In the genomic region with DNA sequence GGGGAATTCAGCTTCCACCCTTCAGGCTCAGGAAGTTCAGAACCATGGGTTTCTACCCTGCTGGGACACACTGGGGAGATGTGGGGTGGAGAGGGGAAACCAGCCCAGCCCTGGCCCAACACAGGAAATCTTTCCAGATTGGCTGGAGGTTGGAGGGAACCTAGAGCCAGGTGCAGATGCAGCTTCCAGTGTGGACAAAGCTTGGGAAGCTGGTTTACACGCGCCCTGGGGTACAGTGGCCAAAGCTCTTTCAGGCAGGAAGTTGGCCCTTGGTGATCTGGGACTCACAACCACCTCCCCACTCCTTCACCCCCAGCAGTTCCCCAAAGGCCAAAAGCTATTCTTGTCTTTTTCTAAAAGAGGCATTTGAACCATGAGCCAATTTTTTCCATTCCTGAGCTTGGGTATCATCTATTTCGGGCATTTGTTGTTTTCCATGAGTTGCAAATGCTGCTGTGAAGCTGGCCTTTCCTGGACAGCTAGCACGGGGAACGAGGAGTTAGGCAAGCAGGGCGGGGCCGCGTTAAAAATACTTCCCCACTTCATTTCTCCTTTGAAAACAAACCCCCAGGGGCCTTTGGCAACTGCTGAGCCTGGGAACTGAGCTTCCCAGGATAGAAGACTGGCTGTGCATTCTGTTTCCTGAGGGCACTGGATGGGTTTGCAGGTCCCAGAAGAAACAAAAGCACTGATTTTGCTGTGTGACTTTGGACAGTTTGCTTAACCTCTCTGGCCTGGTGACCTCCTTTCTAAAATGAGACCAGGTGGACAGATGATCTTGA, we compare ENCODE assay signal across 8 cellular contexts. TPM values are rescaled to one million over a fixed set of nuclear protein-coding genes. Genes with fewer than 3 reads are reported as not detected.
DNase-seq lines count a peak whose midpoint lies in the region; ATAC-seq and TF ChIP-seq lines count a peak whose summit lies in the region.

No MANE protein-coding gene starts in this region.

- H3K27ac ChIP-seq in Peyer's patch: peak overlapping the region; percentile 61 to 85 (median 80)

- TF ChIP-seq CTCF in Peyer's patch (IDR thresholded peaks at IDR 0.05) (no peak), fibroblast of pulmonary artery (IDR thresholded peaks at IDR 0.05; ENCODE audit: low read length, missing control alignments) (no peak)

- H3K27ac Mint-ChIP-seq in activated T-helper 1 cell treated with anti-CD3 and anti-CD28 coated beads, Interleukin-12 subunit alpha, Interleukin-12 subunit beta, Interleukin-2, Interleukin-4 antibody, amounts not matched to agents 30 ng/mL and 10 ng/mL and 1 ng/mL, durations not matched to agents 14 hours and 24 hours and 36 hours: no peak overlapping the region

- ATAC-seq in GM21447 (IDR thresholded peaks at IDR 0.05; ENCODE audit: unreplicated experiment): no peak

- no peaks in the 10 kb centered on the region for H3K27me3 ChIP-seq in Peyer's patch

- H3K36me3 ChIP-seq in Peyer's patch: no peaks in the 10 kb centered on the region

- intact Hi-C loops in activated T-helper 1 cell treated with anti-CD3 and anti-CD28 coated beads, Interleukin-12 subunit alpha, Interleukin-12 subunit beta, Interleukin-2, Interleukin-4 antibody, amounts not matched to agents 30 ng/mL and 10 ng/mL and 1 ng/mL, durations not matched to agents 14 hours and 24 hours and 36 hours (cut with micrococcal nuclease): no loop called here

- no peak for TF ChIP-seq POLR2A in Peyer's patch (IDR thresholded peaks at IDR 0.05)

- no peaks in the 10 kb centered on the region for H3K9me3 Mint-ChIP-seq in activated T-helper 1 cell treated with anti-CD3 and anti-CD28 coated beads, Interleukin-12 subunit alpha, Interleukin-12 subunit beta, Interleukin-2, Interleukin-4 antibody, amounts not matched to agents 30 ng/mL and 10 ng/mL and 1 ng/mL, durations not matched to agents 14 hours and 24 hours and 36 hours

- no peaks in the 10 kb centered on the region for H3K9me3 ChIP-seq in Peyer's patch

- peaks cover 10% of the 10 kb centered on the region for H3K36me3 Mint-ChIP-seq in activated T-helper 1 cell treated with anti-CD3 and anti-CD28 coated beads, Interleukin-12 subunit alpha, Interleukin-12 subunit beta, Interleukin-2, Interleukin-4 antibody, amounts not matched to agents 30 ng/mL and 10 ng/mL and 1 ng/mL, durations not matched to agents 14 hours and 24 hours and 36 hours (ENCODE audit: low read depth)

- peaks cover 1% of the 10 kb centered on the region for H3K27me3 Mint-ChIP-seq in activated T-helper 1 cell treated with anti-CD3 and anti-CD28 coated beads, Interleukin-12 subunit alpha, Interleukin-12 subunit beta, Interleukin-2, Interleukin-4 antibody, amounts not matched to agents 30 ng/mL and 10 ng/mL and 1 ng/mL, durations not matched to agents 14 hours and 24 hours and 36 hours (ENCODE audit: insufficient read depth)

- H3K4me3 ChIP-seq in Peyer's patch (no peak overlapping the region), fibroblast of pulmonary artery (replicated peaks; ENCODE audit: low read depth, low read length) (no peak overlapping the region)

- H3K4me1 Mint-ChIP-seq in activated T-helper 1 cell treated with anti-CD3 and anti-CD28 coated beads, Interleukin-12 subunit alpha, Interleukin-12 subunit beta, Interleukin-2, Interleukin-4 antibody, amounts not matched to agents 30 ng/mL and 10 ng/mL and 1 ng/mL, durations not matched to agents 14 hours and 24 hours and 36 hours (ENCODE audit: low read depth): peaks cover 79% of the 10 kb centered on the region

- peaks cover 4 to 51% (median 7%) of the 10 kb centered on the region in 4 donors for H3K4me1 ChIP-seq in Peyer's patch

- peak; percentile 20 for DNase-seq in DMS153 treated with DMSO at 0.1 percent for 48 hours (lab: John Stamatoyannopoulos, UW; ENCODE audit: unreplicated experiment)
- peak in 2 of 3 donors; percentile 50 to 82 for DNase-seq in Peyer's patch
- peak; percentile 84 for DNase-seq in fibroblast of pulmonary artery (ENCODE audit: low read depth)
- peak; percentile 33 for DNase-seq in renal cortical epithelial cell (ENCODE audit: low read depth)
- no peak for DNase-seq in activated T-helper 1 cell treated with anti-CD3 and anti-CD28 coated beads, Interleukin-12 subunit alpha, Interleukin-12 subunit beta, Interleukin-2, Interleukin-4 antibody, amounts not matched to agents 30 ng/mL and 10 ng/mL and 1 ng/mL, durations not matched to agents 14 hours and 24 hours and 36 hours (ENCODE audit: low spot score)
- no peak for DNase-seq in stimulated activated CD4-positive, alpha-beta T cell treated with anti-CD3 and anti-CD28 coated beads, Interleukin-4, amount 100 ng/mL, for 4 hours
- no peak for DNase-seq in activated gamma-delta T cell treated with Interleukin-2 at 50 U/mL for 16 hours

- H3K4me3 Mint-ChIP-seq in activated T-helper 1 cell treated with anti-CD3 and anti-CD28 coated beads, Interleukin-12 subunit alpha, Interleukin-12 subunit beta, Interleukin-2, Interleukin-4 antibody, amounts not matched to agents 30 ng/mL and 10 ng/mL and 1 ng/mL, durations not matched to agents 14 hours and 24 hours and 36 hours: no peak overlapping the region

RNA-seq across cellular contexts. Expression of a gene that starts 3.1 kb away (rescaled TPM):
- total RNA-seq in Peyer's patch (10 to 100 TPM in 3 of 4 donors, 1 to 10 TPM in 1; 3.9 to 44.6 (median 16.9) TPM), renal cortical epithelial cell (3.3 and 6.6 TPM in 2 replicates)
- total RNA-seq in activated T-helper 1 cell treated with anti-CD3 and anti-CD28 coated beads, Interleukin-12 subunit alpha, Interleukin-12 subunit beta, Interleukin-2, Interleukin-4 antibody, amounts not matched to agents 30 ng/mL and 10 ng/mL and 1 ng/mL, durations not matched to agents 14 hours and 24 hours and 36 hours: 233 and 240 TPM in 2 replicates

RNA-seq across cellular contexts. Expression of a gene that starts 28.3 kb away (rescaled TPM):
- total RNA-seq in Peyer's patch: 10 to 100 TPM in 2 of 4 donors, 1 to 10 TPM in 1, not detected in 1; 1.7 to 23.6 (median 20.2) TPM
- 9.0 and 31.1 TPM in 2 replicates for total RNA-seq in renal cortical epithelial cell
- total RNA-seq in activated T-helper 1 cell treated with anti-CD3 and anti-CD28 coated beads, Interleukin-12 subunit alpha, Interleukin-12 subunit beta, Interleukin-2, Interleukin-4 antibody, amounts not matched to agents 30 ng/mL and 10 ng/mL and 1 ng/mL, durations not matched to agents 14 hours and 24 hours and 36 hours: 0.54 and 0.75 TPM in 2 replicates

Comparison
In these comparisons a context has a peak if more than half of its experiments do, and no peak if none do; other contexts are left out.
1. DNase-seq: peak in DMS153 treated with DMSO at 0.1 percent for 48 hours (single experiment), Peyer's patch (2 of 3), fibroblast of pulmonary artery (single experiment) and renal cortical epithelial cell (single experiment); none in activated T-helper 1 cell treated with anti-CD3 and anti-CD28 coated beads, Interleukin-12 subunit alpha, Interleukin-12 subunit beta, Interleukin-2, Interleukin-4 antibody, amounts not matched to agents 30 ng/mL and 10 ng/mL and 1 ng/mL, durations not matched to agents 14 hours and 24 hours and 36 hours (single experiment), stimulated activated CD4-positive, alpha-beta T cell treated with anti-CD3 and anti-CD28 coated beads, Interleukin-4, amount 100 ng/mL, for 4 hours (0 of 2) and activated gamma-delta T cell treated with Interleukin-2 at 50 U/mL for 16 hours (single experiment).